ENCODE assay signal across 19 cellular contexts in genomic region chr16:24116989-24117388, GRCh38.
DNase-seq lines count a peak whose midpoint lies in the region; ATAC-seq, FAIRE-seq and TF ChIP-seq lines count a peak whose summit lies in the region.
"Had no signal": no experiment of that assay in that cellular context is flagged by ENCODE, and none has a peak within 500 bp of the region (broad histone marks: within the 10 kb centered on the region; RNA-seq: fewer than 3 reads in every experiment).

No MANE protein-coding gene starts in this region.

- no TSS peak for BruUV-seq in K562 (replicated peaks; lab: Mats Ljungman, UMichigan)

- no peaks in the 10 kb centered on the region; the same call in 2 of the 3 replicates for H3K79me2 ChIP-seq in K562 (ENCODE audit: control insufficient read depth, insufficient read depth, low read length)

- POLR2A ChIA-PET in K562 (lab: Yijun Ruan, JAX): interaction anchor here (0.7 to 1.6 kb wide), 4 partner anchors 16 to 54 kb away, joined by 3 to 7 read pairs (median 4); no protein-coding TSS in a partner anchor

- in situ Hi-C loops in K562 (cut with MboI): no loop called here

- H3K4me1 ChIP-seq in K562 (replicated peaks in 1 of 2; ENCODE audit: control insufficient read depth in 2 of 2, insufficient read depth in 2 of 2, low read length in 2 of 2): peaks cover 10 to 24% of the 10 kb centered on the region in 2 experiments; a peak in 4 of 5 replicates
- peaks cover 0 to 24% of the 10 kb centered on the region in 2 donors for H3K4me1 ChIP-seq in right atrium auricular region

- ATAC-seq in K562: peak; percentile 65; the same call in 2 of the 3 replicates
- no peak for ATAC-seq in GM18907 (IDR thresholded peaks at IDR 0.05; ENCODE audit: unreplicated experiment)

- no peak; the same call in 1 of the 2 replicates for TF ChIP-seq EP300 in K562 (IDR thresholded peaks at IDR 0.05; ENCODE audit: low read length)

- WGBS in K562 (ENCODE audit: insufficient coverage, low coverage, missing lambda C conversion rate): 9% methylated on average over 9 of the region's 9 CpGs

- H3K4me3 ChIP-seq in K562 (no peak overlapping the region), right atrium auricular region (no peak overlapping the region)
- H3K4me3 ChIP-seq: BLaER1 treated with 17β-estradiol and CSF1 and Interleukin-3, amounts not matched to agents 10 nM and 100 nM; Peyer's patch had no signal

- intact Hi-C loops in K562 (cut with micrococcal nuclease): no loop called here

- no peaks in the 10 kb centered on the region for H3K9me1 ChIP-seq in K562 (ENCODE audit: control insufficient read depth, insufficient read depth, low read length)

- peak; percentile 26 for DNase-seq in NCI-H82 (lab: John Stamatoyannopoulos, UW)
- DNase-seq in NCI-H82 treated with DMSO at 0.1 percent for 48 hours (lab: John Stamatoyannopoulos, UW; ENCODE audit: unreplicated experiment): no peak
- DNase-seq in K562 (ENCODE audit: extremely low read depth in 1 of 4, low spot score in 3 of 4): peak; percentile 28 to 68 (median 46)
- DNase-seq in right atrium auricular region (ENCODE audit: low spot score): no peak
- DNase-seq in substantia nigra (lab: John Stamatoyannopoulos, UW): no peak
- no peak for DNase-seq in DMS114 treated with DMSO at 0.1 percent for 48 hours (lab: John Stamatoyannopoulos, UW; ENCODE audit: unreplicated experiment)
- DNase-seq in GDM1 (lab: John Stamatoyannopoulos, UW): no peak
- DNase-seq: 8988T, DMS153, GOT3, KG1, NCI-H1092, NCI-H1694 treated with DMSO at 0.1 percent for 48 hours, NCI-H774, Peyer's patch, SHP77 treated with DMSO at 0.1 percent for 48 hours had no signal

- no peaks in the 10 kb centered on the region for H3K27me3 ChIP-seq in K562 (ENCODE audit: control insufficient read depth in 2 of 2, insufficient read depth in 2 of 2, low read length in 2 of 2)
- H3K27me3 ChIP-seq in right atrium auricular region: no peaks in the 10 kb centered on the region
- H3K27me3 ChIP-seq: BLaER1 treated with 17β-estradiol and CSF1 and Interleukin-3, amounts not matched to agents 10 nM and 100 nM; Peyer's patch had no signal

- H3K9me3 ChIP-seq in K562 (replicated peaks; ENCODE audit: control insufficient read depth, insufficient read depth, low read depth, low read length) (no peaks in the 10 kb centered on the region), right atrium auricular region (no peaks in the 10 kb centered on the region)
- H3K9me3 ChIP-seq: Peyer's patch had no signal

- no peak overlapping the region for H2AFZ ChIP-seq in K562 (ENCODE audit: low read depth, low read length)

- TF ChIP-seq RAD21 in K562 (CRISPR knock-in tag; conservative IDR thresholded peaks at IDR 0.05 in 1 of 2, IDR thresholded peaks at IDR 0.05 in 1 of 2): no peak

- TF ChIP-seq POLR2A in K562 (conservative IDR thresholded peaks at IDR 0.05): no peak

- peak overlapping the region; percentile 52 for H3K4me2 ChIP-seq in K562 (ENCODE audit: insufficient read depth, low read length)
- H3K4me2 ChIP-seq: BLaER1 treated with 17β-estradiol and CSF1 and Interleukin-3, amounts not matched to agents 10 nM and 100 nM had no signal

- H3K36me3 ChIP-seq in K562 (ENCODE audit: control insufficient read depth, insufficient read depth, low read length): peaks cover 57% of the 10 kb centered on the region
- H3K36me3 ChIP-seq in right atrium auricular region: no peaks in the 10 kb centered on the region
- H3K36me3 ChIP-seq: Peyer's patch had no signal

- peak overlapping the region; percentile 80 for H3K27ac ChIP-seq in K562 (ENCODE audit: extremely low read depth, low read depth, low read length)
- peak overlapping the region; percentile 34 to 69 for H3K27ac ChIP-seq in right atrium auricular region
- H3K27ac ChIP-seq in substantia nigra (ENCODE audit: low read depth, low read length, poor library complexity, severe bottlenecking): peak overlapping the region; percentile 9
- H3K27ac ChIP-seq: BLaER1 treated with 17β-estradiol and CSF1 and Interleukin-3, amounts not matched to agents 10 nM and 100 nM; HL-60; Peyer's patch had no signal

- CTCF ChIA-PET in K562 (lab: Yijun Ruan, JAX; ENCODE audit: low intra/inter-chr PET ratio): no interaction called here

- H4K20me1 ChIP-seq in K562 (replicated peaks; ENCODE audit: control insufficient read depth, insufficient read depth, low read length): no peaks in the 10 kb centered on the region

- FAIRE-seq in K562 (lab: Jason Lieb, UNC): peak; percentile 92

- peak overlapping the region in 1 of 2 experiments; percentile 29; a peak in 1 of 4 replicates for H3K9ac ChIP-seq in K562 (ENCODE audit: insufficient read depth in 1 of 2, low read depth in 2 of 2, low read length in 2 of 2)
- H3K9ac ChIP-seq: BLaER1 treated with 17β-estradiol and CSF1 and Interleukin-3, amounts not matched to agents 10 nM and 100 nM had no signal

- TF ChIP-seq CTCF in K562 (IDR thresholded peaks at IDR 0.05 in 2 of 3, conservative IDR thresholded peaks at IDR 0.05 in 1 of 3; ENCODE audit: insufficient read depth in 2 of 3, low read depth in 1 of 3, low read length in 3 of 3) (no peak), right atrium auricular region (IDR thresholded peaks at IDR 0.05) (no peak)

TF ChIP-seq in K562, 482 proteins besides CTCF, POLR2A, EP300 and RAD21 (continues in another document):
- TF ChIP-seq ZNF766 (CRISPR knock-in tag; conservative IDR thresholded peaks at IDR 0.05): peak; percentile 14; the same call in 1 of the 2 replicates
- peak; percentile 26; the same call in 1 of the 2 replicates for TF ChIP-seq CXXC5 (CRISPR knock-in tag; IDR thresholded peaks at IDR 0.05)
- TF ChIP-seq MNT (conservative IDR thresholded peaks at IDR 0.05): 0 out of 4 replicates have a peak, but pooled peaks of 1 of the 2 experiments have one; percentile 26
- no peak for TF ChIP-seq CGGBP1 (CRISPR knock-in tag; IDR thresholded peaks at IDR 0.05)
- TF ChIP-seq NR2C1 (IDR thresholded peaks at IDR 0.05): no peak
- 0 out of 2 replicates have a peak, but pooled peaks have one; percentile 13 for TF ChIP-seq NR2C1 (tag; IDR thresholded peaks at IDR 0.05)
- TF ChIP-seq ARID1B (IDR thresholded peaks at IDR 0.05): 0 out of 2 replicates have a peak, but pooled peaks have one; percentile 10
- peak; percentile 80; the same call in 1 of the 2 replicates for TF ChIP-seq JUND (IDR thresholded peaks at IDR 0.05; ENCODE audit: borderline replicate concordance, low read depth, low read length)
- TF ChIP-seq JUND (tag; IDR thresholded peaks at IDR 0.05; ENCODE audit: borderline replicate concordance, low read depth, low read length): peak; percentile 75; the same call in 2 of the 3 replicates
- peak; percentile 43; the same call in 1 of the 2 replicates for TF ChIP-seq SMARCA4 (IDR thresholded peaks at IDR 0.05)
- TF ChIP-seq, protein P1, sequence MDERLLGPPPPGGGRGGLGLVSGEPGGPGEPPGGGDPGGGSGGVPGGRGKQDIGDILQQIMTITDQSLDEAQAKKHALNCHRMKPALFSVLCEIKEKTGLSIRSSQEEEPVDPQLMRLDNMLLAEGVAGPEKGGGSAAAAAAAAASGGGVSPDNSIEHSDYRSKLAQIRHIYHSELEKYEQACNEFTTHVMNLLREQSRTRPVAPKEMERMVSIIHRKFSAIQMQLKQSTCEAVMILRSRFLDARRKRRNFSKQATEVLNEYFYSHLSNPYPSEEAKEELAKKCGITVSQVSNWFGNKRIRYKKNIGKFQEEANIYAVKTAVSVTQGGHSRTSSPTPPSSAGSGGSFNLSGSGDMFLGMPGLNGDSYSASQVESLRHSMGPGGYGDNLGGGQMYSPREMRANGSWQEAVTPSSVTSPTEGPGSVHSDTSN (CRISPR knock-in tag; IDR thresholded peaks at IDR 0.05; ENCODE audit: low read depth): peak; percentile 55; the same call in 1 of the 2 replicates
- TF ChIP-seq, protein P1 (tag; conservative IDR thresholded peaks at IDR 0.05; ENCODE audit: low read depth): peak; percentile 72
- peak; percentile 89 for TF ChIP-seq FOSL1 (tag; conservative IDR thresholded peaks at IDR 0.05)
- TF ChIP-seq MEIS2 (IDR thresholded peaks at IDR 0.05; ENCODE audit: partially characterized antibody): peak; percentile 54
- TF ChIP-seq NFE2 (IDR thresholded peaks at IDR 0.05; ENCODE audit: low read depth): peak; percentile 65
- TF ChIP-seq ZKSCAN1 (IDR thresholded peaks at IDR 0.05; ENCODE audit: low read depth, low read length): peak; percentile 61; the same call in 1 of the 2 replicates
- TF ChIP-seq TEAD1 (CRISPR knock-in tag; IDR thresholded peaks at IDR 0.05): peak in 1 of 2 experiments; percentile 66; a peak in 2 of 4 replicates
- no peak for TF ChIP-seq COPS2 (conservative IDR thresholded peaks at IDR 0.05)
- peak; percentile 70 for TF ChIP-seq TEAD4 (IDR thresholded peaks at IDR 0.05; ENCODE audit: low read length)
- no peak for TF ChIP-seq TEAD4 (CRISPR knock-in tag; IDR thresholded peaks at IDR 0.05; ENCODE audit: borderline replicate concordance)

Comparison
In these comparisons a context has a peak if more than half of its experiments do, and no peak if none do; other contexts are left out.
1. DNase-seq: peak in NCI-H82 (single experiment) and K562 (4 of 4); none in NCI-H82 treated with DMSO at 0.1 percent for 48 hours (single experiment), right atrium auricular region (single experiment), substantia nigra (0 of 49), DMS114 treated with DMSO at 0.1 percent for 48 hours (single experiment) and GDM1 (single experiment).
2. H3K27ac ChIP-seq: peak in every context shown above with its lines; median percentile 80 in K562; 52 in right atrium auricular region; 9 in substantia nigra.